ENCODE assay signal across 8 cellular contexts in the genomic region with DNA sequence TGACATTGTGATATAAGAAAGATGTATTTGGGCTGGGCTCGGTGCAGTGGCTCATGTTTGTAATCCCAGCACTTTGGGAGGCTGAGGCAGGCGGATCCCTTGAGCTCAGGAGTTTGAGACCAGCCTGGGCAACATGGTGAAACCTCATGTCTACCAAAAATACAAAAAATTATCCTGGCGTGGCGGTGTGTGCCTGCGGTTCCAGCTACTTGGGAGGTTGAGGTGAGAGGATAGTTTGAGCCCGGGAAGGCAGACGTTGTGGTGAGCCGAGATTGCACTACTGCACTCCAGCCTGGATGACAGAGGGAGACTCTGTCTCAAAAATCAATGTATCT.
DNase-seq lines count a peak whose midpoint lies in the region; ATAC-seq and TF ChIP-seq lines count a peak whose summit lies in the region.
"Not testable (repeated sequence)": the region's sequence is repeated elsewhere in the genome, so short reads cannot be mapped to it uniquely, and the experiment has no call there.

No MANE protein-coding gene starts in this region.

- H3K9ac ChIP-seq in OCI-LY1 (ENCODE audit: low read length), result not testable (repeated sequence)

- in situ Hi-C loops in transverse colon (cut with MboI; ENCODE audit: low pct_ligation_motif_present in 1 of 4, low pct_unique_long_range_greater_than_20kb in 1 of 4, low sequenced_read_pairs in 3 of 4), result loop anchor here in 2 of 4 donors (25.0 kb wide), 2 partner anchors 95 to 145 kb away; no protein-coding TSS in a partner anchor

- TF ChIP-seq POLR2A in transverse colon (IDR thresholded peaks at IDR 0.05), result not testable (repeated sequence)

- H3K27ac Mint-ChIP-seq in CD8-positive, alpha-beta memory T cell, result peak overlapping the region; percentile 40 to 92 (median 88)
- H3K27ac Mint-ChIP-seq in activated CD4-positive, alpha-beta T cell treated with anti-CD3 and anti-CD28 coated beads for 36 hours, result peak overlapping the region; percentile 86
- H3K27ac Mint-ChIP-seq in activated T-helper 2 cell treated with anti-CD3 and anti-CD28 coated beads, Interferon-gamma antibody, Interleukin-2, Interleukin-4, amounts not matched to agents 10 μg/mL and 5 μg/mL and 100 μg/mL, durations not matched to agents 14 hours and 24 hours and 36 hours, result peak overlapping the region; percentile 92
- not testable (repeated sequence) for H3K27ac Mint-ChIP-seq in chondrocyte (ENCODE audit: unreplicated experiment)

- H3K9me3 Mint-ChIP-seq in CD8-positive, alpha-beta memory T cell; activated CD4-positive, alpha-beta T cell treated with anti-CD3 and anti-CD28 coated beads for 36 hours (ENCODE audit: low read depth): not testable (repeated sequence)
- peaks cover 11% of the 10 kb centered on the region for H3K9me3 Mint-ChIP-seq in activated T-helper 2 cell treated with anti-CD3 and anti-CD28 coated beads, Interferon-gamma antibody, Interleukin-2, Interleukin-4, amounts not matched to agents 10 μg/mL and 5 μg/mL and 100 μg/mL, durations not matched to agents 14 hours and 24 hours and 36 hours
- peaks cover 11% of the 10 kb centered on the region for H3K9me3 Mint-ChIP-seq in chondrocyte (ENCODE audit: low read depth)

- not testable (repeated sequence) for TF ChIP-seq CTCF in OCI-LY1 (IDR thresholded peaks at IDR 0.05; ENCODE audit: low read length); chondrocyte (IDR thresholded peaks at IDR 0.05); lower lobe of right lung (IDR thresholded peaks at IDR 0.05); transverse colon (IDR thresholded peaks at IDR 0.05)

- CTCF ChIA-PET in CD8-positive, alpha-beta memory T cell (lab: Charles Lee), result interaction anchor here (1.3 kb wide), 1 partner anchor 58 kb away, joined by 3 read pairs; no protein-coding TSS in a partner anchor
- CTCF ChIA-PET in activated CD4-positive, alpha-beta T cell treated with anti-CD3 and anti-CD28 coated beads for 36 hours (lab: Charles Lee), result interaction anchor here (0.7 kb wide), 1 partner anchor 104 kb away, joined by 3 read pairs; no protein-coding TSS in a partner anchor

- H3K4me2 ChIP-seq in OCI-LY1 (ENCODE audit: low read length), result peak overlapping the region; percentile 23; the same call in 1 of the 2 replicates

- not testable (repeated sequence) for H3K79me2 ChIP-seq in OCI-LY1 (ENCODE audit: insufficient read depth, low read length)

- WGBS in transverse colon (ENCODE audit: low coverage in 1 of 2), 2 donors, result 54 to 100% methylated on average over 1 to 8 of the region's 8 CpGs

- not testable (repeated sequence) for H3K27ac ChIP-seq in CD8-positive, alpha-beta memory T cell (ENCODE audit: low read depth, low read length)
- peak overlapping the region; percentile 13 for H3K27ac ChIP-seq in OCI-LY1 (ENCODE audit: low read depth, low read length, poor library complexity, severe bottlenecking)
- H3K27ac ChIP-seq in lower lobe of right lung, result peak overlapping the region; percentile 54
- peak overlapping the region; percentile 14 to 55 (median 31) for H3K27ac ChIP-seq in transverse colon

- H3K4me3 ChIP-seq in CD8-positive, alpha-beta memory T cell (ENCODE audit: low read length), result peak overlapping the region; percentile 70
- H3K4me3 ChIP-seq in OCI-LY1 (ENCODE audit: low read depth, low read length, poor library complexity, severe bottlenecking); lower lobe of right lung; transverse colon: not testable (repeated sequence)

- not testable (repeated sequence) for H2AFZ ChIP-seq in OCI-LY1 (ENCODE audit: low read length)

- TF ChIP-seq EP300 in transverse colon (IDR thresholded peaks at IDR 0.05; ENCODE audit: low read depth), result not testable (repeated sequence)

- H3K9me2 ChIP-seq in OCI-LY1 (ENCODE audit: low read depth, low read length), result not testable (repeated sequence)

- H4K20me1 ChIP-seq in OCI-LY1 (ENCODE audit: insufficient read depth, low read length), result not testable (repeated sequence)

- H3K36me3 ChIP-seq in CD8-positive, alpha-beta memory T cell (ENCODE audit: insufficient read depth, low read length); OCI-LY1 (ENCODE audit: insufficient read depth, low read length); lower lobe of right lung; transverse colon: not testable (repeated sequence)

- ATAC-seq in activated CD4-positive, alpha-beta T cell treated with anti-CD3 and anti-CD28 coated beads for 36 hours; sciatic nerve: not testable (repeated sequence)
- peak in 1 of 2 donors; percentile 18 for ATAC-seq in lower lobe of right lung

- peaks cover 59 to 75% (median 72%) of the 10 kb centered on the region in 3 donors for H3K4me1 Mint-ChIP-seq in CD8-positive, alpha-beta memory T cell
- peaks cover 59% of the 10 kb centered on the region for H3K4me1 Mint-ChIP-seq in activated CD4-positive, alpha-beta T cell treated with anti-CD3 and anti-CD28 coated beads for 36 hours
- peaks cover 40% of the 10 kb centered on the region for H3K4me1 Mint-ChIP-seq in activated T-helper 2 cell treated with anti-CD3 and anti-CD28 coated beads, Interferon-gamma antibody, Interleukin-2, Interleukin-4, amounts not matched to agents 10 μg/mL and 5 μg/mL and 100 μg/mL, durations not matched to agents 14 hours and 24 hours and 36 hours (ENCODE audit: low read depth)
- H3K4me1 Mint-ChIP-seq in chondrocyte (ENCODE audit: low read depth), result peaks cover 15% of the 10 kb centered on the region

- H3K27me3 ChIP-seq in CD8-positive, alpha-beta memory T cell (ENCODE audit: insufficient read depth, low read length, poor library complexity, severe bottlenecking); OCI-LY1 (ENCODE audit: insufficient read depth, low read length); lower lobe of right lung (ENCODE audit: low read depth); transverse colon: not testable (repeated sequence)

- not testable (repeated sequence) for H3F3A ChIP-seq in OCI-LY1 (ENCODE audit: insufficient read depth, low read length)

- intact Hi-C loops in activated CD4-positive, alpha-beta T cell treated with anti-CD3 and anti-CD28 coated beads for 36 hours (cut with DNase I, micrococcal nuclease), result loop anchor here (2.0 to 5.0 kb wide), 2 partner anchors 30 to 100 kb away; no protein-coding TSS in a partner anchor
- intact Hi-C loops in activated T-helper 2 cell treated with anti-CD3 and anti-CD28 coated beads, Interferon-gamma antibody, Interleukin-2, Interleukin-4, amounts not matched to agents 10 μg/mL and 5 μg/mL and 100 μg/mL, durations not matched to agents 14 hours and 24 hours and 36 hours (cut with micrococcal nuclease), result loop anchor here (1.0 kb wide), 1 partner anchor 9 kb away; no protein-coding TSS in a partner anchor
- intact Hi-C loops in lower lobe of right lung (cut with DNase I); sciatic nerve (cut with DNase I): not testable (repeated sequence)
- intact Hi-C loops in transverse colon (cut with DNase I; ENCODE audit: low total_unique reads), result loop anchor here (10.0 kb wide), 1 partner anchor 1972 kb away; no protein-coding TSS in a partner anchor

- H3K36me3 Mint-ChIP-seq in CD8-positive, alpha-beta memory T cell; activated CD4-positive, alpha-beta T cell treated with anti-CD3 and anti-CD28 coated beads for 36 hours (ENCODE audit: low read depth): not testable (repeated sequence)
- H3K36me3 Mint-ChIP-seq in activated T-helper 2 cell treated with anti-CD3 and anti-CD28 coated beads, Interferon-gamma antibody, Interleukin-2, Interleukin-4, amounts not matched to agents 10 μg/mL and 5 μg/mL and 100 μg/mL, durations not matched to agents 14 hours and 24 hours and 36 hours (ENCODE audit: low read depth), result peaks cover 13% of the 10 kb centered on the region
- peaks cover 15% of the 10 kb centered on the region for H3K36me3 Mint-ChIP-seq in chondrocyte (ENCODE audit: low read depth)

- not testable (repeated sequence) for H3K9me3 ChIP-seq in CD8-positive, alpha-beta memory T cell (ENCODE audit: low read length); OCI-LY1 (ENCODE audit: low read length); lower lobe of right lung; transverse colon

- H3K27me3 Mint-ChIP-seq in CD8-positive, alpha-beta memory T cell; activated CD4-positive, alpha-beta T cell treated with anti-CD3 and anti-CD28 coated beads for 36 hours; activated T-helper 2 cell treated with anti-CD3 and anti-CD28 coated beads, Interferon-gamma antibody, Interleukin-2, Interleukin-4, amounts not matched to agents 10 μg/mL and 5 μg/mL and 100 μg/mL, durations not matched to agents 14 hours and 24 hours and 36 hours (ENCODE audit: low read depth); chondrocyte (ENCODE audit: low read depth): not testable (repeated sequence)

- peaks cover 61% of the 10 kb centered on the region for H3K4me1 ChIP-seq in CD8-positive, alpha-beta memory T cell (ENCODE audit: insufficient read depth, low read length)
- H3K4me1 ChIP-seq in OCI-LY1 (ENCODE audit: insufficient read depth, low read length, severe bottlenecking) (peaks cover 13% of the 10 kb centered on the region), lower lobe of right lung (peaks cover 36% of the 10 kb centered on the region), transverse colon (peaks cover 0 to 29% (median 4%) of the 10 kb centered on the region in 4 donors)

- not testable (repeated sequence) for DNase-seq in CD8-positive, alpha-beta memory T cell; activated CD4-positive, alpha-beta T cell treated with anti-CD3 and anti-CD28 coated beads for 36 hours; activated T-helper 2 cell treated with anti-CD3 and anti-CD28 coated beads, Interferon-gamma antibody, Interleukin-2, Interleukin-4, amounts not matched to agents 10 μg/mL and 5 μg/mL and 100 μg/mL, durations not matched to agents 14 hours and 24 hours and 36 hours (ENCODE audit: low spot score); lower lobe of right lung; transverse colon
- DNase-seq in chondrocyte (ENCODE audit: low spot score) (peak; percentile 37), sciatic nerve (ENCODE audit: low spot score) (peak; percentile 19)

- POLR2A ChIA-PET in CD8-positive, alpha-beta memory T cell (lab: Charles Lee), result interaction anchor here (0.5 to 1.4 kb wide), 6 partner anchors 10 to 620 kb away, joined by 3 to 10 read pairs (median 3); no protein-coding TSS in a partner anchor
- POLR2A ChIA-PET in activated CD4-positive, alpha-beta T cell treated with anti-CD3 and anti-CD28 coated beads for 36 hours (lab: Charles Lee), result not testable (repeated sequence)

- peak overlapping the region; percentile 65 to 85 (median 76) for H3K4me3 Mint-ChIP-seq in CD8-positive, alpha-beta memory T cell
- H3K4me3 Mint-ChIP-seq in activated CD4-positive, alpha-beta T cell treated with anti-CD3 and anti-CD28 coated beads for 36 hours, result peak overlapping the region; percentile 40
- H3K4me3 Mint-ChIP-seq in activated T-helper 2 cell treated with anti-CD3 and anti-CD28 coated beads, Interferon-gamma antibody, Interleukin-2, Interleukin-4, amounts not matched to agents 10 μg/mL and 5 μg/mL and 100 μg/mL, durations not matched to agents 14 hours and 24 hours and 36 hours (ENCODE audit: low read depth), result peak overlapping the region; percentile 67
- H3K4me3 Mint-ChIP-seq in chondrocyte (ENCODE audit: unreplicated experiment), result not testable (repeated sequence)
